8 cellular contexts compared by ENCODE assay signal in the genomic region with DNA sequence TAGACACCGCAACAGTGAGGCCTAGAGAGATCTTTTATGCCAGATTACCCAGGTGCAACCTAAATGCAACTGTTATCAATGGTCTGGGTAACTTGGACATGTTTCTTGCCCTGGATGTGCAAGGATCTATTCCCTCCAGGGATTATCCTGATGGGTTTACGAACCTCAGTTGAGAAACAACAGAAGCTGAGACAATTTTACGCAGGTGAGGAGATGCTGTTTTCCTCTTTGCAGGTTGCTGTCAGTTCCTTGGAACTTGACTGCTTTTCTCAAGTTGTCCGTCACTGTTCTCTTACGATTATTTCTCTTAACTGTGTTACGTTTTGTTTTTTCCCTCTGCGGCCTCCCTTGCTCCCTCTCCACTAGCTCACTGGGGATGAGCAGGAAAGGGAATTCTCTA. TPM values are rescaled to one million over a fixed set of nuclear protein-coding genes. Genes with fewer than 3 reads are reported as not detected.
A peak's percentile ranks its signal among the peaks of the same experiment; 100 is the strongest.
DNase-seq lines count a peak whose midpoint lies in the region; ATAC-seq and TF ChIP-seq lines count a peak whose summit lies in the region.

No MANE protein-coding gene starts in this region.

- ATAC-seq in psoas muscle (no peak), HG03175 (IDR thresholded peaks at IDR 0.05; ENCODE audit: unreplicated experiment) (no peak), HG03521 (IDR thresholded peaks at IDR 0.05; ENCODE audit: unreplicated experiment) (no peak)

- 32 to 45% (median 37%) methylated on average over 7 of the region's 7 CpGs for WGBS in psoas muscle, 3 donors

- H3K27me3 ChIP-seq in SJCRH30 (no peaks in the 10 kb centered on the region), psoas muscle (ENCODE audit: insufficient read depth in 3 of 3, low read length in 2 of 3) (no peaks in the 10 kb centered on the region)

- no peak for DNase-seq in SJCRH30
- no peak for DNase-seq in fibroblast of mammary gland (ENCODE audit: low read depth)
- DNase-seq in psoas muscle = no peak
- DNase-seq in SHP77 treated with DMSO at 0.1 percent for 48 hours (lab: John Stamatoyannopoulos, UW) = no peak
- no peak for DNase-seq in inferior parietal cortex (ENCODE audit: extremely low spot score)

- intact Hi-C loops in psoas muscle (cut with DNase I) = loop anchor here (2.0 to 10.0 kb wide), 2 partner anchors 35 to 251 kb away; a partner anchor contains a TSS

- H3K27ac ChIP-seq in SJCRH30 (peak overlapping the region; percentile 95; the same call in 1 of the 2 replicates), psoas muscle (peak overlapping the region; percentile 99)

- peak overlapping the region; percentile 77 for H3K9ac ChIP-seq in ES-I3 (ENCODE audit: low read depth, low read length)

- H3K4me1 ChIP-seq in ES-I3 (ENCODE audit: insufficient read depth, low read length) (peaks cover 15% of the 10 kb centered on the region), SJCRH30 (peaks cover 39% of the 10 kb centered on the region), psoas muscle (peaks cover 58% of the 10 kb centered on the region)

- H3K9me3 ChIP-seq in ES-I3 (ENCODE audit: control insufficient read depth, insufficient read depth, low read length) (no peaks in the 10 kb centered on the region), SJCRH30 (replicated peaks) (no peaks in the 10 kb centered on the region), psoas muscle (no peaks in the 10 kb centered on the region)

- H3K4me3 ChIP-seq in SJCRH30 (peak overlapping the region; percentile 98), fibroblast of mammary gland (ENCODE audit: control insufficient read depth, low read depth, low read length) (peak overlapping the region; percentile 76), psoas muscle (peak overlapping the region; percentile 97)

- no peak for TF ChIP-seq CTCF in fibroblast of mammary gland (conservative IDR thresholded peaks at IDR 0.05; ENCODE audit: control insufficient read depth, insufficient read depth, low read depth, low read length)
- TF ChIP-seq CTCF in psoas muscle (IDR thresholded peaks at IDR 0.05) = no peak

- H3K36me3 ChIP-seq in ES-I3 (ENCODE audit: insufficient read depth, low read length) (peaks cover 22% of the 10 kb centered on the region; the same call in 1 of the 2 replicates), SJCRH30 (peaks cover 52% of the 10 kb centered on the region), psoas muscle (ENCODE audit: insufficient read depth in 1 of 2, low read depth in 1 of 2) (peaks cover 2 to 15% of the 10 kb centered on the region in 2 donors)

RNA-seq across cellular contexts. Expression of a gene that starts 1.4 kb away (rescaled TPM):
- 37.3 and 42.7 TPM in 2 replicates for total RNA-seq in SJCRH30 (2014; rRNA removed; shearing (Covaris generic))
- total RNA-seq in psoas muscle = 10 to 100 TPM; 14.1 to 27.2 (median 21.8) TPM
- polyA plus RNA-seq in psoas muscle = 10 to 100 TPM in 2 of 3 donors, 1 to 10 TPM in 1; 8.8 to 25.5 (median 18.8) TPM

RNA-seq across cellular contexts. Expression of a gene that starts 36.1 kb away (rescaled TPM):
- 454 and 459 TPM in 2 replicates for total RNA-seq in SJCRH30 (2014; rRNA removed; shearing (Covaris generic))
- 100 to 1,000 TPM; 121 to 155 (median 127) TPM for total RNA-seq in psoas muscle
- polyA plus RNA-seq in psoas muscle = 100 to 1,000 TPM in 1 of 3 donors, 10 to 100 TPM in 2; 37.1 to 129 (median 66.5) TPM
